ENCODE assay signal across 15 cellular contexts in the genomic region with DNA sequence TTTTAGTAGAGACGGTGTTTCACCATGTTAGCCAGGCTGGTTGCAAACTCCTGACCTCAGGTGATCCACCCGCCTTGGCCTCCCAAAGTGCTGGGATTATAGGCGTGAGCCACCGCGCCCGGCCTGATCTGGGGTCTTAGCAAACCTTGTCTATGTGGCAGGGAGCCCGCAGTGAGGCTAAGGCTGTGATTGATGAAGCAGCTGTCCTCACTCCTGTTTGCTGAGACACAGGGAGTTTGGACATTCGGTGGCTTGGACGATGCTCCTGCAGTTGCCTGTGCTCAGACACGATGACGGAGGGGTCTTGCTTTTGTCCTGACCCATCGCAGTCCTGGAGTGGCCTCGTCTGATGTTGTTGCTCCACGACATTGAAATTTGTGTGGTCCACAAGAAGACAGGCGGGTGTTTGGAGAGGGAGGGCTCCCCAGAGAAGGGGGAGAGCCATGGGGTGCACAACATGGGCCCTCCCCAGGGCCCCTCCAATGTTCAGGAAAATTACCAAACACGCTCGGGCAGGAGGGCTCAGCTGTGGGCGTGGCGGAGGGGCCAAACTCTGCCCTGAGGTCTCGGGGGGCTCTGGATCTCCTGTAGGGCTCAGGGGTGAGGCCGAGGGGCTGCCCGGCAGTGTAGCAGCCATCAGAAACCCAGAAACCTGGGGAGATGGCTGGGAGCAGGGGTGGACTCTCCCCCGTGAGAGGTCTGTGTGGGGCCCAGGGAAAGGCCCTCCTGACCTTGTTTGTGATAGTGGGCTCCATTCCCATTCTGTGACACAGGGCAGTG. TPM values are rescaled to one million over a fixed set of nuclear protein-coding genes. Genes with fewer than 3 reads are reported as not detected.
DNase-seq lines count a peak whose midpoint lies in the region; TF ChIP-seq lines count a peak whose summit lies in the region.
"Had no signal": no experiment of that assay in that cellular context is flagged by ENCODE, and none has a peak within 500 bp of the region (broad histone marks: within the 10 kb centered on the region; RNA-seq: fewer than 3 reads in every experiment).

No MANE protein-coding gene starts in this region.

- TF ChIP-seq CTCF in endothelial cell (IDR thresholded peaks at IDR 0.05; ENCODE audit: unreplicated experiment): no peak
- TF ChIP-seq CTCF in osteoblast (IDR thresholded peaks at IDR 0.05; ENCODE audit: extremely low read depth, low read depth, low read length): no peak

- peaks cover 60 to 75% (median 71%) of the 10 kb centered on the region in 10 experiments for H3K4me1 ChIP-seq in BLaER1 treated with 17β-estradiol and CSF1 and Interleukin-3, amounts not matched to agents 10 nM and 100 nM
- peaks cover 7% of the 10 kb centered on the region for H3K4me1 ChIP-seq in osteoblast (ENCODE audit: insufficient read depth, low read length)

- in situ Hi-C loops in KBM-7 (cut with MboI; ENCODE audit: low pct_unique_long_range_greater_than_20kb, low sequenced_read_pairs): no loop called here

- peaks cover 0 to 5% (median 0%) of the 10 kb centered on the region in 11 experiments; a peak in 1 of 22 replicates for H4K20me1 ChIP-seq in BLaER1 treated with 17β-estradiol and CSF1 and Interleukin-3, amounts not matched to agents 10 nM and 100 nM
- no peaks in the 10 kb centered on the region for H4K20me1 ChIP-seq in osteoblast (ENCODE audit: insufficient read depth, low read length)

- no peak overlapping the region for H3K9ac ChIP-seq in BLaER1 treated with 17β-estradiol and CSF1 and Interleukin-3, amounts not matched to agents 10 nM and 100 nM
- H3K9ac ChIP-seq: KMS-11 had no signal

- no peak overlapping the region for H3K4me3 Mint-ChIP-seq in endothelial cell (ENCODE audit: unreplicated experiment)
- H3K4me3 Mint-ChIP-seq: HFFc6 had no signal

- no peaks in the 10 kb centered on the region; a peak in 1 of 22 replicates for H3K36me3 ChIP-seq in BLaER1 treated with 17β-estradiol and CSF1 and Interleukin-3, amounts not matched to agents 10 nM and 100 nM
- H3K36me3 ChIP-seq in H7 (replicated peaks; ENCODE audit: control insufficient read depth, insufficient read depth, low read length) (no peaks in the 10 kb centered on the region), osteoblast (ENCODE audit: insufficient read depth, low read length) (no peaks in the 10 kb centered on the region), MG63 (no peaks in the 10 kb centered on the region)

- H3K27ac Mint-ChIP-seq in endothelial cell (ENCODE audit: unreplicated experiment): peak overlapping the region; percentile 48
- H3K27ac Mint-ChIP-seq: HFFc6 had no signal

- H3K4me2 ChIP-seq in BLaER1 treated with 17β-estradiol and CSF1 and Interleukin-3, amounts not matched to agents 10 nM and 100 nM: peak overlapping the region in 10 of 11 experiments; percentile 26 to 88 (median 80); a peak in 12 of 22 replicates
- H3K4me2 ChIP-seq in osteoblast (ENCODE audit: insufficient read depth, low read length): no peak overlapping the region
- H3K4me2 ChIP-seq: KMS-11 had no signal

- H3K36me3 Mint-ChIP-seq in endothelial cell (ENCODE audit: low read depth, unreplicated experiment): no peaks in the 10 kb centered on the region

- peaks cover 11% of the 10 kb centered on the region for H3K27me3 Mint-ChIP-seq in endothelial cell (ENCODE audit: unreplicated experiment)

- H3K79me2 ChIP-seq in osteoblast (ENCODE audit: insufficient read depth, low read length): no peaks in the 10 kb centered on the region

- DNase-seq in H7 (peak; percentile 49), endothelial cell (ENCODE audit: low spot score) (no peak), osteoblast (ENCODE audit: insufficient read length, low spot score, missing footprints) (peak; percentile 15), MG63 (no peak), KBM-7 (no peak)
- DNase-seq in stimulated activated naive CD4-positive, alpha-beta T cell (lab: John Stamatoyannopoulos, UW): no peak
- DNase-seq: DMS79 treated with DMSO at 0.1 percent for 48 hours, HFFc6, NCI-H1092, NCI-H2081 treated with DMSO at 0.1 percent for 48 hours, NCI-H446 treated with DMSO at 0.1 percent for 48 hours, OCI-M1, SHP77 treated with DMSO at 0.1 percent for 48 hours had no signal

- H3K27me3 ChIP-seq in BLaER1 treated with 17β-estradiol and CSF1 and Interleukin-3, amounts not matched to agents 10 nM and 100 nM: no peaks in the 10 kb centered on the region
- H3K27me3 ChIP-seq in H7 (ENCODE audit: control insufficient read depth, insufficient read depth, low read length): no peaks in the 10 kb centered on the region; the same call in 1 of the 2 replicates
- H3K27me3 ChIP-seq in osteoblast (ENCODE audit: insufficient read depth, low read length): peaks cover 22% of the 10 kb centered on the region
- no peaks in the 10 kb centered on the region for H3K27me3 ChIP-seq in MG63

- no peak overlapping the region for H3K4me3 ChIP-seq in BLaER1 treated with 17β-estradiol and CSF1 and Interleukin-3, amounts not matched to agents 10 nM and 100 nM
- H3K4me3 ChIP-seq in H7 (ENCODE audit: insufficient read depth, low read depth, low read length) (no peak overlapping the region), osteoblast (ENCODE audit: insufficient read depth, low read length) (no peak overlapping the region), MG63 (no peak overlapping the region)

- no peaks in the 10 kb centered on the region for H3K9me3 ChIP-seq in BLaER1 treated with 17β-estradiol and CSF1 and Interleukin-3, amounts not matched to agents 10 nM and 100 nM (replicated peaks in 1 of 11)
- H3K9me3 ChIP-seq in osteoblast (ENCODE audit: low read depth, low read length): no peaks in the 10 kb centered on the region
- H3K9me3 ChIP-seq in MG63: no peaks in the 10 kb centered on the region

- H2AFZ ChIP-seq in osteoblast (ENCODE audit: low read length): no peak overlapping the region

- peaks cover 14% of the 10 kb centered on the region for H3K4me1 Mint-ChIP-seq in endothelial cell (ENCODE audit: unreplicated experiment)

- H3K27ac ChIP-seq in BLaER1 treated with 17β-estradiol and CSF1 and Interleukin-3, amounts not matched to agents 10 nM and 100 nM: no peak overlapping the region; a peak in 1 of 22 replicates
- no peak overlapping the region for H3K27ac ChIP-seq in osteoblast (ENCODE audit: low read depth, low read length)
- H3K27ac ChIP-seq: KMS-11 had no signal

- H3K9me3 Mint-ChIP-seq in endothelial cell (ENCODE audit: unreplicated experiment): no peaks in the 10 kb centered on the region
- H3K9me3 Mint-ChIP-seq: HFFc6 had no signal

RNA-seq across cellular contexts. Expression of gene PRR5, which starts 41.8 kb away (rescaled TPM):
- total RNA-seq in H7 (2014; rRNA removed; shearing (Covaris generic)): 7.7 and 8.4 TPM in 2 replicates
- total RNA-seq in endothelial cell (ENCODE audit: unreplicated experiment) (40.5 TPM), osteoblast (13.0 and 14.8 TPM in 2 replicates)
- 24.0 and 45.5 TPM in 2 replicates for total RNA-seq in MG63 (2014; rRNA removed; shearing (Covaris generic); ENCODE audit: low replicate concordance)

Comparison
In these comparisons a context has a peak if more than half of its experiments do, and no peak if none do; other contexts are left out.
1. DNase-seq: peak in H7 (single experiment) and osteoblast (single experiment); none in endothelial cell (single experiment), MG63 (single experiment), stimulated activated naive CD4-positive, alpha-beta T cell (0 of 6) and KBM-7 (single experiment).